Comparison of ENCODE assay signal across 16 cellular contexts in the genomic region with DNA sequence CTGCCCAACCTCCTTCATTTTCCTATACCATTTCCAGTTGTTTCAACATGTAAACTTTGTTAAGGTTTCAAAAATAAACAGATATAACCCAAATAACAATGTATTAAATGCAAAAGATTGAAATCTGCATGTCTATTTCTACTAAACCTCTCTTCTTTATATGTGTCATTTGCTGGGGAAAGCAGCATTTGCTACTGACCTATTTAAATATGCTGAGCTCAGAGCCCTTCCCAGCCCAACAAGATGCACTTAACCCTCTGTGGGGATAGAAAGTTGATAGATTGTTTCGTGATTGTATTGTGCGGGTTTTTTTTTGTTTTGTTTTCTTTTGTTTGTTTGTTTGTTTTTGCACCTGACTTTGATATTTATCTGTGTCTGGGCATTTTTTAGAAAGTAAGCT.
DNase-seq lines count a peak whose midpoint lies in the region; ATAC-seq lines count a peak whose summit lies in the region.
"Had no signal": no experiment of that assay in that cellular context is flagged by ENCODE, and none has a peak within 500 bp of the region (broad histone marks: within the 10 kb centered on the region; RNA-seq: fewer than 3 reads in every experiment).

No MANE protein-coding gene starts in this region.

- peak overlapping the region in 1 of 3 donors; percentile 8 for H3K9ac ChIP-seq in skeletal muscle tissue (ENCODE audit: low read depth in 1 of 3, low read length in 3 of 3)
- H3K9ac ChIP-seq: BLaER1 had no signal

- DNase-seq in left ventricle myocardium superior (no peak), cardiac septum (ENCODE audit: low spot score) (no peak), cerebellum (ENCODE audit: low spot score) (peak; percentile 38)
- DNase-seq in stimulated activated naive CD4-positive, alpha-beta T cell (lab: John Stamatoyannopoulos, UW), result no peak
- DNase-seq in naive thymus-derived CD8-positive, alpha-beta T cell, result no peak
- DNase-seq: AML-193; Caco-2; CD8-positive, alpha-beta memory T cell; DND-41; HCEC 1CT had no signal

- peaks cover 11 to 17% (median 17%) of the 10 kb centered on the region in 3 donors for H3K4me1 ChIP-seq in skeletal muscle tissue (ENCODE audit: control insufficient read depth in 3 of 3, insufficient read depth in 3 of 3, low read length in 3 of 3)
- H3K4me1 ChIP-seq: BLaER1, Caco-2 had no signal

- no peaks in the 10 kb centered on the region for H3K9me3 ChIP-seq in skeletal muscle tissue (ENCODE audit: control insufficient read depth in 3 of 3, low read length in 3 of 3)
- H3K9me3 ChIP-seq: BLaER1, Caco-2 had no signal

- H3K27ac ChIP-seq in skeletal muscle tissue (ENCODE audit: low read depth, low read length), result peak overlapping the region; percentile 9
- H3K27ac ChIP-seq: 22Rv1, BLaER1 had no signal

- ATAC-seq in left ventricle myocardium superior (peak; percentile 38), HG03354 (IDR thresholded peaks at IDR 0.05; ENCODE audit: poor library complexity, severe bottlenecking, unreplicated experiment) (no peak), HG03442 (IDR thresholded peaks at IDR 0.05; ENCODE audit: unreplicated experiment) (no peak)
- no peak for ATAC-seq in naive thymus-derived CD8-positive, alpha-beta T cell

- peaks cover 0 to 7% (median 3%) of the 10 kb centered on the region in 5 donors for H3K27me3 Mint-ChIP-seq in naive thymus-derived CD8-positive, alpha-beta T cell

- intact Hi-C loops in left ventricle myocardium superior (cut with micrococcal nuclease) (no loop called here), cardiac septum (cut with DNase I) (no loop called here)

- H3K9me3 Mint-ChIP-seq in naive thymus-derived CD8-positive, alpha-beta T cell, result peaks cover 0 to 7% (median 2%) of the 10 kb centered on the region in 9 donors

- H3K4me1 Mint-ChIP-seq in naive thymus-derived CD8-positive, alpha-beta T cell, result no peaks in the 10 kb centered on the region
- H3K4me1 Mint-ChIP-seq: CD8-positive, alpha-beta memory T cell; IgD-negative memory B cell had no signal

- no peak overlapping the region for H3K4me3 Mint-ChIP-seq in naive thymus-derived CD8-positive, alpha-beta T cell
- H3K4me3 Mint-ChIP-seq: CD8-positive, alpha-beta memory T cell; IgD-negative memory B cell had no signal

- H3K27ac Mint-ChIP-seq in naive thymus-derived CD8-positive, alpha-beta T cell, result no peak overlapping the region
- H3K27ac Mint-ChIP-seq: CD8-positive, alpha-beta memory T cell had no signal

- H3K27me3 ChIP-seq in skeletal muscle tissue (ENCODE audit: control insufficient read depth in 3 of 3, insufficient read depth in 3 of 3, low read length in 3 of 3), result no peaks in the 10 kb centered on the region
- H3K27me3 ChIP-seq: BLaER1 had no signal

- POLR2A ChIA-PET in naive thymus-derived CD8-positive, alpha-beta T cell (lab: Charles Lee), result no interaction called here

- peaks cover 0 to 3% (median 0%) of the 10 kb centered on the region in 3 donors for H3K36me3 Mint-ChIP-seq in naive thymus-derived CD8-positive, alpha-beta T cell
- H3K36me3 Mint-ChIP-seq: CD8-positive, alpha-beta memory T cell; IgD-negative memory B cell had no signal

- H3K36me3 ChIP-seq in skeletal muscle tissue (ENCODE audit: control insufficient read depth in 3 of 3, insufficient read depth in 3 of 3, low read length in 3 of 3), result no peaks in the 10 kb centered on the region
- H3K36me3 ChIP-seq: BLaER1 had no signal

- no peak overlapping the region for H3K4me3 ChIP-seq in skeletal muscle tissue (ENCODE audit: low read length in 3 of 3)
- H3K4me3 ChIP-seq: BLaER1 had no signal
